In genomic region chr14:91509878-91510170, GRCh38 we compare ENCODE assay signal across 1 cellular context.
TF ChIP-seq lines count a peak whose summit lies in the region.

No MANE protein-coding gene starts in this region.

TF ChIP-seq in GM12878, 131 proteins besides CTCF, POLR2A, EP300 and RAD21 (continued from another document):
- TF ChIP-seq EGR1 (IDR thresholded peaks at IDR 0.05; ENCODE audit: borderline replicate concordance in 1 of 2, low read depth in 2 of 2, low read length in 2 of 2) = peak in 1 of 2 experiments; percentile 10; a peak in 1 of 3 replicates
- 0 out of 2 replicates have a peak, but pooled peaks have one; percentile 32 for TF ChIP-seq BCLAF1 (IDR thresholded peaks at IDR 0.05)
- TF ChIP-seq EZH2 (IDR thresholded peaks at IDR 0.05; ENCODE audit: borderline replicate concordance, control insufficient read depth, low read depth, low read length) = no peak
- no peak for TF ChIP-seq SIN3A (IDR thresholded peaks at IDR 0.05; ENCODE audit: low read depth, low read length)
- TF ChIP-seq ZNF384 (IDR thresholded peaks at IDR 0.05; ENCODE audit: borderline replicate concordance, low read depth, low read length) = no peak
- TF ChIP-seq RAD51 (IDR thresholded peaks at IDR 0.05) = no peak
- TF ChIP-seq ZNF274 (IDR thresholded peaks at IDR 0.05; ENCODE audit: insufficient read depth, insufficient read length) = no peak
- TF ChIP-seq SREBF2 (IDR thresholded peaks at IDR 0.05; ENCODE audit: low read length) = no peak
- TF ChIP-seq JUNB (IDR thresholded peaks at IDR 0.05) = no peak
- TF ChIP-seq, protein P1, sequence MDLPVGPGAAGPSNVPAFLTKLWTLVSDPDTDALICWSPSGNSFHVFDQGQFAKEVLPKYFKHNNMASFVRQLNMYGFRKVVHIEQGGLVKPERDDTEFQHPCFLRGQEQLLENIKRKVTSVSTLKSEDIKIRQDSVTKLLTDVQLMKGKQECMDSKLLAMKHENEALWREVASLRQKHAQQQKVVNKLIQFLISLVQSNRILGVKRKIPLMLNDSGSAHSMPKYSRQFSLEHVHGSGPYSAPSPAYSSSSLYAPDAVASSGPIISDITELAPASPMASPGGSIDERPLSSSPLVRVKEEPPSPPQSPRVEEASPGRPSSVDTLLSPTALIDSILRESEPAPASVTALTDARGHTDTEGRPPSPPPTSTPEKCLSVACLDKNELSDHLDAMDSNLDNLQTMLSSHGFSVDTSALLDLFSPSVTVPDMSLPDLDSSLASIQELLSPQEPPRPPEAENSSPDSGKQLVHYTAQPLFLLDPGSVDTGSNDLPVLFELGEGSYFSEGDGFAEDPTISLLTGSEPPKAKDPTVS (IDR thresholded peaks at IDR 0.05; ENCODE audit: low read depth, low read length) = no peak
- no peak for TF ChIP-seq KDM1A (IDR thresholded peaks at IDR 0.05; ENCODE audit: borderline replicate concordance)
- 0 out of 2 replicates have a peak, but pooled peaks have one; percentile 41 for TF ChIP-seq ZNF24 (IDR thresholded peaks at IDR 0.05)
- no peak for TF ChIP-seq SMARCA5 (IDR thresholded peaks at IDR 0.05)
- TF ChIP-seq, protein P2, sequence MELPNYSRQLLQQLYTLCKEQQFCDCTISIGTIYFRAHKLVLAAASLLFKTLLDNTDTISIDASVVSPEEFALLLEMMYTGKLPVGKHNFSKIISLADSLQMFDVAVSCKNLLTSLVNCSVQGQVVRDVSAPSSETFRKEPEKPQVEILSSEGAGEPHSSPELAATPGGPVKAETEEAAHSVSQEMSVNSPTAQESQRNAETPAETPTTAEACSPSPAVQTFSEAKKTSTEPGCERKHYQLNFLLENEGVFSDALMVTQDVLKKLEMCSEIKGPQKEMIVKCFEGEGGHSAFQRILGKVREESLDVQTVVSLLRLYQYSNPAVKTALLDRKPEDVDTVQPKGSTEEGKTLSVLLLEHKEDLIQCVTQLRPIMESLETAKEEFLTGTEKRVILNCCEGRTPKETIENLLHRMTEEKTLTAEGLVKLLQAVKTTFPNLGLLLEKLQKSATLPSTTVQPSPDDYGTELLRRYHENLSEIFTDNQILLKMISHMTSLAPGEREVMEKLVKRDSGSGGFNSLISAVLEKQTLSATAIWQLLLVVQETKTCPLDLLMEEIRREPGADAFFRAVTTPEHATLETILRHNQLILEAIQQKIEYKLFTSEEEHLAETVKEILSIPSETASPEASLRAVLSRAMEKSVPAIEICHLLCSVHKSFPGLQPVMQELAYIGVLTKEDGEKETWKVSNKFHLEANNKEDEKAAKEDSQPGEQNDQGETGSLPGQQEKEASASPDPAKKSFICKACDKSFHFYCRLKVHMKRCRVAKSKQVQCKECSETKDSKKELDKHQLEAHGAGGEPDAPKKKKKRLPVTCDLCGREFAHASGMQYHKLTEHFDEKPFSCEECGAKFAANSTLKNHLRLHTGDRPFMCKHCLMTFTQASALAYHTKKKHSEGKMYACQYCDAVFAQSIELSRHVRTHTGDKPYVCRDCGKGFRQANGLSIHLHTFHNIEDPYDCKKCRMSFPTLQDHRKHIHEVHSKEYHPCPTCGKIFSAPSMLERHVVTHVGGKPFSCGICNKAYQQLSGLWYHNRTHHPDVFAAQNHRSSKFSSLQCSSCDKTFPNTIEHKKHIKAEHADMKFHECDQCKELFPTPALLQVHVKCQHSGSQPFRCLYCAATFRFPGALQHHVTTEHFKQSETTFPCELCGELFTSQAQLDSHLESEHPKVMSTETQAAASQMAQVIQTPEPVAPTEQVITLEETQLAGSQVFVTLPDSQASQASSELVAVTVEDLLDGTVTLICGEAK (IDR thresholded peaks at IDR 0.05; ENCODE audit: borderline replicate concordance) = no peak
- TF ChIP-seq MEF2B (IDR thresholded peaks at IDR 0.05; ENCODE audit: partially characterized antibody, poor library complexity, severe bottlenecking) = no peak
- no peak for TF ChIP-seq DPF2 (IDR thresholded peaks at IDR 0.05)
- TF ChIP-seq LARP7 (IDR thresholded peaks at IDR 0.05) = peak; percentile 82
- TF ChIP-seq FOXM1 (IDR thresholded peaks at IDR 0.05; ENCODE audit: low read depth, low read length) = no peak
- no peak for TF ChIP-seq PBX3 (IDR thresholded peaks at IDR 0.05; ENCODE audit: insufficient replicate concordance, low read depth, low read length)
- TF ChIP-seq CHD4 (IDR thresholded peaks at IDR 0.05) = no peak
TF ChIP-seq in GM12878: peak in this region for 6.
